Comparison of ENCODE assay signal across 8 cellular contexts in genomic region chr20:58388028-58388601, GRCh38. TPM values are rescaled to one million over a fixed set of nuclear protein-coding genes. Genes with fewer than 3 reads are reported as not detected.
A peak's percentile ranks its signal among the peaks of the same experiment; 100 is the strongest.
DNase-seq lines count a peak whose midpoint lies in the region; ATAC-seq and TF ChIP-seq lines count a peak whose summit lies in the region.

No MANE protein-coding gene starts in this region.

- peaks cover 36% of the 10 kb centered on the region for H3K4me1 Mint-ChIP-seq in CD4-positive, alpha-beta T cell (ENCODE audit: low read depth)
- H3K4me1 Mint-ChIP-seq in endodermal cell: peaks cover 19% of the 10 kb centered on the region
- peaks cover 25 to 35% of the 10 kb centered on the region in 2 donors for H3K4me1 Mint-ChIP-seq in stimulated activated naive B cell treated with anti-CD40 and anti-IgM and Interleukin-4, amounts not matched to agents 10 μg/mL and 1 μg/mL and 100 μg/mL, for 72 hours

- no peaks in the 10 kb centered on the region for H3K27me3 ChIP-seq in CD4-positive, alpha-beta T cell (ENCODE audit: control insufficient read depth, insufficient read depth, low read length)
- H3K27me3 ChIP-seq in Loucy (ENCODE audit: insufficient read depth, low read length, poor library complexity, severe bottlenecking): peaks cover 7% of the 10 kb centered on the region
- no peaks in the 10 kb centered on the region for H3K27me3 ChIP-seq in endodermal cell (ENCODE audit: control insufficient read depth, insufficient read depth, low read length, poor library complexity, severe bottlenecking)
- H3K27me3 ChIP-seq in parathyroid adenoma (ENCODE audit: control insufficient read depth, insufficient read depth, low read length): no peaks in the 10 kb centered on the region

- TF ChIP-seq CTCF in CD4-positive, alpha-beta T cell (IDR thresholded peaks at IDR 0.05): no peak
- no peak for TF ChIP-seq CTCF in Loucy (conservative IDR thresholded peaks at IDR 0.05; ENCODE audit: low read length)
- no peak for TF ChIP-seq CTCF in endodermal cell (conservative IDR thresholded peaks at IDR 0.05)
- no peak for TF ChIP-seq CTCF in parathyroid adenoma (IDR thresholded peaks at IDR 0.05)

- 0 to 64% methylated on average over 1 to 3 of the region's 4 CpGs for WGBS in endodermal cell (ENCODE audit: insufficient coverage in 1 of 2, insufficient read length in 1 of 2), 2 experiments

- H3K36me3 ChIP-seq in Loucy (ENCODE audit: insufficient read depth, low read length) (no peaks in the 10 kb centered on the region), endodermal cell (ENCODE audit: control insufficient read depth, insufficient read depth, low read length) (peaks cover 27% of the 10 kb centered on the region), parathyroid adenoma (ENCODE audit: control insufficient read depth, insufficient read depth, low read length) (no peaks in the 10 kb centered on the region)

- H3K79me2 ChIP-seq in Loucy (ENCODE audit: insufficient read depth, low read length): peaks cover 41% of the 10 kb centered on the region
- peaks cover 35% of the 10 kb centered on the region for H3K79me2 ChIP-seq in parathyroid adenoma

- H3K36me3 Mint-ChIP-seq in CD4-positive, alpha-beta T cell (ENCODE audit: low read depth): peaks cover 31% of the 10 kb centered on the region
- H3K36me3 Mint-ChIP-seq in endodermal cell (ENCODE audit: low read depth): peaks cover 21% of the 10 kb centered on the region
- H3K36me3 Mint-ChIP-seq in stimulated activated naive B cell treated with anti-CD40 and anti-IgM and Interleukin-4, amounts not matched to agents 10 μg/mL and 1 μg/mL and 100 μg/mL, for 72 hours: peaks cover 23 to 28% of the 10 kb centered on the region in 2 donors

- no peaks in the 10 kb centered on the region for H3K9me3 Mint-ChIP-seq in CD4-positive, alpha-beta T cell
- peaks cover 2% of the 10 kb centered on the region for H3K9me3 Mint-ChIP-seq in endodermal cell
- no peaks in the 10 kb centered on the region for H3K9me3 Mint-ChIP-seq in stimulated activated naive B cell treated with anti-CD40 and anti-IgM and Interleukin-4, amounts not matched to agents 10 μg/mL and 1 μg/mL and 100 μg/mL, for 72 hours

- H2AFZ ChIP-seq in Loucy (ENCODE audit: low read length): peak overlapping the region; percentile 79; the same call in 1 of the 2 replicates
- peak overlapping the region; percentile 93 for H2AFZ ChIP-seq in parathyroid adenoma

- peak overlapping the region; percentile 92 for H3K4me3 Mint-ChIP-seq in CD4-positive, alpha-beta T cell
- no peak overlapping the region for H3K4me3 Mint-ChIP-seq in endodermal cell
- H3K4me3 Mint-ChIP-seq in stimulated activated naive B cell treated with anti-CD40 and anti-IgM and Interleukin-4, amounts not matched to agents 10 μg/mL and 1 μg/mL and 100 μg/mL, for 72 hours: no peak overlapping the region

- no peaks in the 10 kb centered on the region for H3K9me3 ChIP-seq in CD4-positive, alpha-beta T cell (ENCODE audit: control insufficient read depth, low read length)
- H3K9me3 ChIP-seq in Loucy (ENCODE audit: insufficient read depth, low read depth, low read length) (no peaks in the 10 kb centered on the region), endodermal cell (ENCODE audit: control insufficient read depth, low read length) (no peaks in the 10 kb centered on the region), parathyroid adenoma (ENCODE audit: control insufficient read depth, low read length) (no peaks in the 10 kb centered on the region)

- peaks cover 41% of the 10 kb centered on the region for H3K4me1 ChIP-seq in Loucy (ENCODE audit: insufficient read depth, low read length, poor library complexity, severe bottlenecking)
- H3K4me1 ChIP-seq in endodermal cell (ENCODE audit: control insufficient read depth, insufficient read depth, low read length): peaks cover 4% of the 10 kb centered on the region
- peaks cover 8% of the 10 kb centered on the region for H3K4me1 ChIP-seq in parathyroid adenoma

- no peaks in the 10 kb centered on the region for H3F3A ChIP-seq in Loucy (ENCODE audit: low read depth)

- no peak for ATAC-seq in CD4-positive, alpha-beta T cell (ENCODE audit: poor library complexity)
- no peak for ATAC-seq in stimulated activated naive B cell treated with anti-CD40 and anti-IgM and Interleukin-4, amounts not matched to agents 10 μg/mL and 1 μg/mL and 100 μg/mL, for 72 hours (replicated peaks)
- no peak for ATAC-seq in HG03354 (IDR thresholded peaks at IDR 0.05; ENCODE audit: poor library complexity, severe bottlenecking, unreplicated experiment)

- no peaks in the 10 kb centered on the region for H3K9me2 ChIP-seq in Loucy (replicated peaks; ENCODE audit: low read depth, low read length)

- H3K9ac ChIP-seq in Loucy (ENCODE audit: low read depth, low read length, poor library complexity, severe bottlenecking) (peak overlapping the region; percentile 63), endodermal cell (ENCODE audit: extremely low read depth, low read length, poor library complexity, severe bottlenecking) (no peak overlapping the region), parathyroid adenoma (no peak overlapping the region)

- intact Hi-C loops in CD4-positive, alpha-beta T cell (cut with DNase I, micrococcal nuclease): loop anchor here (2.0 to 10.0 kb wide), 9 partner anchors 21 to 763 kb away; partner anchors contain the start of genes ATP5F1E (in 1 of the 2), NELFCD (in 1 of the 2), NPEPL1 (in 1 of the 2) and PMEPA1 (in 1 of the 2)

- H3K27ac Mint-ChIP-seq in CD4-positive, alpha-beta T cell: peak overlapping the region; percentile 92
- H3K27ac Mint-ChIP-seq in endodermal cell: no peak overlapping the region
- no peak overlapping the region for H3K27ac Mint-ChIP-seq in stimulated activated naive B cell treated with anti-CD40 and anti-IgM and Interleukin-4, amounts not matched to agents 10 μg/mL and 1 μg/mL and 100 μg/mL, for 72 hours

- no peak overlapping the region for H3K27ac ChIP-seq in CD4-positive, alpha-beta T cell (ENCODE audit: low read depth, low read length)
- H3K27ac ChIP-seq in endodermal cell (ENCODE audit: low read depth, low read length) (no peak overlapping the region), parathyroid adenoma (peak overlapping the region; percentile 24)

- H3K27me3 Mint-ChIP-seq in CD4-positive, alpha-beta T cell: no peaks in the 10 kb centered on the region
- no peaks in the 10 kb centered on the region for H3K27me3 Mint-ChIP-seq in endodermal cell (ENCODE audit: insufficient read depth)
- H3K27me3 Mint-ChIP-seq in stimulated activated naive B cell treated with anti-CD40 and anti-IgM and Interleukin-4, amounts not matched to agents 10 μg/mL and 1 μg/mL and 100 μg/mL, for 72 hours: peaks cover 12 to 14% of the 10 kb centered on the region in 2 donors

- peaks cover 39% of the 10 kb centered on the region for H4K20me1 ChIP-seq in Loucy (ENCODE audit: insufficient read depth, low read length, poor library complexity, severe bottlenecking)

- POLR2A ChIA-PET in CD4-positive, alpha-beta T cell (lab: Charles Lee): interaction anchor here (0.7 to 2.6 kb wide), 16 partner anchors 11 to 1552 kb away, joined by 3 to 47 read pairs (median 6); partner anchors contain the start of genes FAM217B, PPP1R3D, RAB22A and STX16

- H3K4me2 ChIP-seq in Loucy (ENCODE audit: low read depth, low read length, poor library complexity, severe bottlenecking) (peak overlapping the region; percentile 75), parathyroid adenoma (ENCODE audit: low read length) (peak overlapping the region; percentile 54)

- H3K4me3 ChIP-seq in Loucy (ENCODE audit: low read length, poor library complexity, severe bottlenecking) (peak overlapping the region; percentile 94), endodermal cell (ENCODE audit: low read length) (peak overlapping the region; percentile 70), parathyroid adenoma (ENCODE audit: low read depth, low read length) (peak overlapping the region; percentile 74)

- no peak for DNase-seq in CD4-positive, alpha-beta T cell
- DNase-seq in endodermal cell (no peak), AML-193 (lab: John Stamatoyannopoulos, UW) (no peak), NAMALWA (ENCODE audit: low spot score) (no peak)
- DNase-seq in stimulated activated naive B cell treated with anti-CD40 and anti-IgM and Interleukin-4, amounts not matched to agents 10 μg/mL and 1 μg/mL and 100 μg/mL, for 72 hours: no peak

- CTCF ChIA-PET in CD4-positive, alpha-beta T cell (lab: Charles Lee): interaction anchor here (0.8 to 1.5 kb wide), 4 partner anchors 60 to 264 kb away, joined by 3 to 4 read pairs (median 3); no protein-coding TSS in a partner anchor

RNA-seq across cellular contexts. Expression of gene VAPB, which starts 0.9 kb away (rescaled TPM):
- 10 to 100 TPM; 25.2 to 29.4 TPM for total RNA-seq in CD4-positive, alpha-beta T cell
- 10 to 100 TPM; 47.3 to 47.5 TPM for total RNA-seq in endodermal cell
- polyA plus RNA-seq in endodermal cell (2013, experiment 1 of 2): 39.5 TPM
- 32.1 TPM for polyA plus RNA-seq in endodermal cell (2013, experiment 2 of 2)
